Comparison of ENCODE assay signal across 23 cellular contexts in the genomic region with DNA sequence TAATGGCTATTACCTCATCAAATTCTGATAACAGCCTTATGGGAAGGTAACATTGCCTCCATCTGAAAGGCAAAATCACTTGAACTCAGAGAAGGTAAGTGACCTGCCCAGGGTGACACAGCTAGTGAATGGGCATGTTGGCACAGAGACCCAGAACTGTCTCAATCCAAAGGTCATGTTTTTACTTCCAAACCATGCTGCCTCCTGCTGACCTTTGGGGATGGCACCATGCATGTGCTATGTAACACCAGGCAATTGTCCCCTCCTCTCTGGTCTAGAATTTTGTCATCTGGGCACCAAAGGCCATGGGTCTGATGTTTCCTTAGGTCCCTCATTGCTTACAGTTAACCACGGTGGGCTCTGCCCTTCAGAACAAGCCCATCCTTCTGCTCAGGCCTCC.
"Had no signal": no experiment of that assay in that cellular context is flagged by ENCODE, and none has a peak within 500 bp of the region (broad histone marks: within the 10 kb centered on the region; RNA-seq: fewer than 3 reads in every experiment).

No MANE protein-coding gene starts in this region.

- ATAC-seq: heart right ventricle; mucosa of descending colon; naive thymus-derived CD4-positive, alpha-beta T cell; natural killer cell treated with Interleukin-12 subunit alpha and Interleukin-12 subunit beta and Interleukin-15 and Interleukin-18, amount 100 ng/mL, for 72 hours; pancreas; right cardiac atrium; stimulated activated effector memory CD8-positive, alpha-beta T cell treated with anti-CD3 and anti-CD28 coated beads, Interleukin-12 subunit alpha, Interleukin-12 subunit beta, amount 100 ng/mL, for 72 hours had no signal

- H3K36me3 ChIP-seq: heart right ventricle, pancreas, prostate gland, sigmoid colon, spleen, thyroid gland, transverse colon, upper lobe of left lung had no signal

- H3K4me3 ChIP-seq: heart right ventricle, hepatocyte, lung, mucosa of descending colon, pancreas, prostate gland, spleen, thyroid gland, transverse colon, upper lobe of left lung had no signal

- H3K4me2 ChIP-seq: hepatocyte had no signal

- H2AFZ ChIP-seq: hepatocyte had no signal

- H3K27me3 ChIP-seq: heart right ventricle, hepatocyte, pancreas, testis, thyroid gland, transverse colon, upper lobe of left lung had no signal

- H3K4me1 ChIP-seq: pancreas, prostate gland, spleen, testis, upper lobe of left lung had no signal

- FAIRE-seq: pancreas, small intestine, urothelium cell line had no signal

- H3K27ac ChIP-seq: heart right ventricle, hepatocyte, pancreas, prostate gland, spleen, testis, thyroid gland, upper lobe of left lung had no signal

- H3K79me2 ChIP-seq: hepatocyte had no signal

- H3K9me3 ChIP-seq: mucosa of descending colon, pancreas, prostate gland, sigmoid colon, testis, thyroid gland, transverse colon, upper lobe of left lung had no signal

- DNase-seq: heart right ventricle; midbrain; mucosa of descending colon; naive thymus-derived CD4-positive, alpha-beta T cell; nucleus accumbens; pancreas; retina; right cardiac atrium; sigmoid colon; small intestine; spleen; stimulated activated CD4-positive, alpha-beta T cell treated with anti-CD3 and anti-CD28 coated beads, Interleukin-4, amount 100 ng/mL, for 24 hours; stimulated activated naive CD4-positive, alpha-beta T cell; thyroid gland; transverse colon had no signal
